1 cellular context compared by ENCODE assay signal in the genomic region with DNA sequence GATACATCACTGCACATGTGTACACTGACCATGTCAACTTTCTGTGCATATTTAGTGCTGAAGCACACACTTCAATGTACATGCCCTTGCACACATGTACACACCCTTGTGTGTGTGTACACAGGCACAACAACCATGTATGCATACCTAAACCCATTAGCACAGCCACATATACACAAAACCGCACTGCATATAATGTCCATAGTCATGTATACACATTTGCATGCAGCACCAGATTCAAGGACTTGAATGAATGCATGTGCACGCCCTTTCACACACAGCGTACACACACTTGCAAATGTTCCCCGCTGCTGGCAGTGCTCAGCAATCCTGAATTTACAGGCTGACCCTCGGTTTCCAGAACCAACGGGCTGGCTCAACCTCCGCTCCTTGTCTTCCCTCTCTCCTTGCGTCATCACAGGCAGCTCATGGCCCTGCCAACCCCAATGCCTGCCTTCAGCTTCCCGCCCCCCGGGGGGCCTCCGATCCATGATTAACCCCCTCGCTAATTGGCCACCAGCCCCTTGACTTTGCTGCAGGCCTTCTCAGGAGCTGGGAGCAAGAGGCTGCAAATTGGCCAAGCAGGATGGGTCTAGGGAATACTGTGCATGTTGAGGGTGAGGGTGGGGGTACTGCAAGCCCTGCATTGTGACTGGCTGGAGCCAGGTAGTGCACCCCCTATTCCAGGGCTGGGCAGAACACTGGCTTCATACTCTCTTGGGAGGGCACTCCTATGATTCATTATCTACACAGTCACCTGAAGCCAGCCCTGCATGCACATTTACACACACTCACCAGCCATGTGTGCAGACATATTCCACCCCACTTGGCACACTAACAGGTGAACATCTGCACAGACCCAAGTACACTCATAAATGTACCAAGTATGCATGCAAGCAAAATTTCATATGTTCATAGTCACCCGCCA.
A peak's percentile ranks its signal among the peaks of the same experiment; 100 is the strongest.
TF ChIP-seq lines count a peak whose summit lies in the region.

No MANE protein-coding gene starts in this region.

TF ChIP-seq in HepG2, 621 proteins besides CTCF, POLR2A, EP300 and RAD21:
- TF ChIP-seq ZNF251 (CRISPR knock-in tag; IDR thresholded peaks at IDR 0.05) (no peak), AGO2 (optimal IDR thresholded peaks at IDR 0.05; ENCODE audit: low read depth, low read length) (peak; percentile 73), MXD1 (CRISPR knock-in tag; IDR thresholded peaks at IDR 0.05) (no peak)
- TF ChIP-seq, protein P1, sequence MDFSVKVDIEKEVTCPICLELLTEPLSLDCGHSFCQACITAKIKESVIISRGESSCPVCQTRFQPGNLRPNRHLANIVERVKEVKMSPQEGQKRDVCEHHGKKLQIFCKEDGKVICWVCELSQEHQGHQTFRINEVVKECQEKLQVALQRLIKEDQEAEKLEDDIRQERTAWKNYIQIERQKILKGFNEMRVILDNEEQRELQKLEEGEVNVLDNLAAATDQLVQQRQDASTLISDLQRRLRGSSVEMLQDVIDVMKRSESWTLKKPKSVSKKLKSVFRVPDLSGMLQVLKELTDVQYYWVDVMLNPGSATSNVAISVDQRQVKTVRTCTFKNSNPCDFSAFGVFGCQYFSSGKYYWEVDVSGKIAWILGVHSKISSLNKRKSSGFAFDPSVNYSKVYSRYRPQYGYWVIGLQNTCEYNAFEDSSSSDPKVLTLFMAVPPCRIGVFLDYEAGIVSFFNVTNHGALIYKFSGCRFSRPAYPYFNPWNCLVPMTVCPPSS (IDR thresholded peaks at IDR 0.05), result no peak
